Comparison of ENCODE assay signal across 8 cellular contexts in genomic region chr4:3955361-3956164, GRCh38.
DNase-seq lines count a peak whose midpoint lies in the region; ATAC-seq, FAIRE-seq and TF ChIP-seq lines count a peak whose summit lies in the region.
"Not testable (repeated sequence)": the region's sequence is repeated elsewhere in the genome, so short reads cannot be mapped to it uniquely, and the experiment has no call there.

No MANE protein-coding gene starts in this region.

- H3K27me3 ChIP-seq in keratinocyte (ENCODE audit: control insufficient read depth, extremely low read depth, insufficient read depth, low read length): not testable (repeated sequence)

- not testable (repeated sequence) for H4K20me1 ChIP-seq in keratinocyte (ENCODE audit: control insufficient read depth, extremely low read depth, insufficient read depth, low read length)

- peak overlapping the region; percentile 90 for H3K27ac ChIP-seq in keratinocyte (ENCODE audit: control insufficient read depth, insufficient read depth, low read length)

- not testable (repeated sequence) for H3K9me3 ChIP-seq in keratinocyte (ENCODE audit: control insufficient read depth, low read depth, low read length)

- ATAC-seq in GM19025 (IDR thresholded peaks at IDR 0.05; ENCODE audit: low read depth, unreplicated experiment): peak; percentile 99
- peak; percentile 98 for ATAC-seq in HG03342 (IDR thresholded peaks at IDR 0.05; ENCODE audit: unreplicated experiment)

- TF ChIP-seq CTCF in AG09309 (IDR thresholded peaks at IDR 0.05; ENCODE audit: control insufficient read depth, insufficient read depth, low read depth, low read length, missing control alignments); keratinocyte (optimal IDR thresholded peaks at IDR 0.05 in 1 of 3, IDR thresholded peaks at IDR 0.05 in 1 of 3, conservative IDR thresholded peaks at IDR 0.05 in 1 of 3; ENCODE audit: extremely low read depth in 1 of 3, insufficient read depth in 2 of 3, low read length in 3 of 3): not testable (repeated sequence)

- not testable (repeated sequence) for H3K36me3 ChIP-seq in keratinocyte (ENCODE audit: control insufficient read depth in 2 of 2, extremely low read depth in 1 of 2, insufficient read depth in 2 of 2, low read length in 2 of 2)

- peak overlapping the region; percentile 65 for H3K4me3 ChIP-seq in AG09309 (ENCODE audit: control insufficient read depth, low read depth, low read length)
- peak overlapping the region; percentile 62 to 82 (median 70) for H3K4me3 ChIP-seq in keratinocyte (ENCODE audit: control insufficient read depth in 2 of 3, extremely low read depth in 1 of 3, insufficient read depth in 2 of 3, low read depth in 1 of 3, low read length in 3 of 3)

- FAIRE-seq in keratinocyte (lab: Jason Lieb, UNC): not testable (repeated sequence)

- not testable (repeated sequence) for H3K4me1 ChIP-seq in keratinocyte (ENCODE audit: control insufficient read depth, extremely low read depth, insufficient read depth, low read length)

- peak overlapping the region; percentile 90 for H3K9ac ChIP-seq in keratinocyte (ENCODE audit: control insufficient read depth, extremely low read depth, insufficient read depth, low read length)

- H2AFZ ChIP-seq in keratinocyte (ENCODE audit: control insufficient read depth, low read length): peak overlapping the region; percentile 76

- peak overlapping the region; percentile 32 for H3K4me2 ChIP-seq in keratinocyte (ENCODE audit: control insufficient read depth, extremely low read depth, insufficient read depth, low read depth, low read length)

- H3K79me2 ChIP-seq in keratinocyte (ENCODE audit: control insufficient read depth, insufficient read depth, low read length): not testable (repeated sequence)

- peak; percentile 95 for DNase-seq in AG09309 (ENCODE audit: low read depth)
- DNase-seq in NCI-H345 treated with DMSO at 0.1 percent for 48 hours (lab: John Stamatoyannopoulos, UW; ENCODE audit: unreplicated experiment): peak; percentile 89
- peak; percentile 98 for DNase-seq in activated CD4-positive, CD25-positive, alpha-beta regulatory T cell treated with anti-CD3 and anti-CD28 coated beads, Interleukin-2, amount 50 U/mL, for 72 hours
- peak; percentile 70 to 85 for DNase-seq in cerebellar nuclear complex (lab: John Stamatoyannopoulos, UW)
- peak; percentile 96 for DNase-seq in keratinocyte (ENCODE audit: low read depth, low spot score)
- DNase-seq in stimulated activated CD4-positive, alpha-beta T cell treated with anti-CD3 and anti-CD28 coated beads, Interleukin-15, amount 100 ng/mL, for 1 hour (ENCODE audit: low read depth in 1 of 2, low spot score in 1 of 2): peak; percentile 97 to 99

- dilution Hi-C loops in keratinocyte (cut with MboI; ENCODE audit: extremely low pct_ligation_motif_present, low sequenced_read_pairs): not testable (repeated sequence)

- not testable (repeated sequence) for H3K9me1 ChIP-seq in keratinocyte (ENCODE audit: control insufficient read depth, extremely low read depth, insufficient read depth, low read length)

Comparison
In these comparisons a context has a peak if more than half of its experiments do, and no peak if none do; other contexts are left out.
1. Peak in every context shown above with its lines: DNase-seq, ATAC-seq, H3K4me3 ChIP-seq and H3K27ac ChIP-seq.